Comparison of ENCODE assay signal across 15 cellular contexts in genomic region chr11:128061321-128061871, GRCh38.
DNase-seq lines count a peak whose midpoint lies in the region; ATAC-seq and TF ChIP-seq lines count a peak whose summit lies in the region.
"Had no signal": no experiment of that assay in that cellular context is flagged by ENCODE, and none has a peak within 500 bp of the region (broad histone marks: within the 10 kb centered on the region; RNA-seq: fewer than 3 reads in every experiment).

No MANE protein-coding gene starts in this region.

- TF ChIP-seq CTCF in mammary epithelial cell (conservative IDR thresholded peaks at IDR 0.05 in 1 of 2, IDR thresholded peaks at IDR 0.05 in 1 of 2; ENCODE audit: extremely low read depth in 1 of 2, insufficient read depth in 1 of 2, low read depth in 1 of 2, low read length in 2 of 2) (no peak), RWPE2 (IDR thresholded peaks at IDR 0.05; ENCODE audit: poor library complexity, severe bottlenecking) (no peak), kidney epithelial cell (IDR thresholded peaks at IDR 0.05; ENCODE audit: insufficient read depth, low read length, poor library complexity, severe bottlenecking) (no peak), right atrium auricular region (IDR thresholded peaks at IDR 0.05) (no peak), glutamatergic neuron (IDR thresholded peaks at IDR 0.05; ENCODE audit: partially characterized antibody, unreplicated experiment) (no peak)

- in situ Hi-C loops in T47D (cut with HindIII; ENCODE audit: low pct_unique_long_range_greater_than_20kb, low sequenced_read_pairs), result no loop called here
- in situ Hi-C loops in mammary epithelial cell (cut with MboI; ENCODE audit: low sequenced_read_pairs in 2 of 2), result no loop called here

- H3K36me3 ChIP-seq in mammary epithelial cell (ENCODE audit: insufficient read depth, low read length) (no peaks in the 10 kb centered on the region), RWPE2 (ENCODE audit: low read depth) (no peaks in the 10 kb centered on the region), kidney epithelial cell (ENCODE audit: control insufficient read depth, insufficient read depth, low read length) (no peaks in the 10 kb centered on the region), aorta (ENCODE audit: control insufficient read depth in 1 of 2, insufficient read depth in 2 of 2, low read length in 1 of 2) (no peaks in the 10 kb centered on the region), right atrium auricular region (no peaks in the 10 kb centered on the region)

- no peak overlapping the region for H3K4me2 ChIP-seq in mammary epithelial cell (ENCODE audit: insufficient read depth, low read depth, low read length)

- peaks cover 4% of the 10 kb centered on the region for H3K36me3 Mint-ChIP-seq in glutamatergic neuron (ENCODE audit: unreplicated experiment)
- H3K36me3 Mint-ChIP-seq: activated naive CD8-positive, alpha-beta T cell treated with anti-CD3 and anti-CD28 coated beads for 36 hours had no signal

- no peaks in the 10 kb centered on the region for H3K4me1 Mint-ChIP-seq in glutamatergic neuron (ENCODE audit: low read depth, unreplicated experiment)

- no peaks in the 10 kb centered on the region for H3K9me3 ChIP-seq in mammary epithelial cell (replicated peaks; ENCODE audit: insufficient read depth, low read length)
- H3K9me3 ChIP-seq in RWPE2 (ENCODE audit: severe bottlenecking), result no peaks in the 10 kb centered on the region
- H3K9me3 ChIP-seq in aorta (ENCODE audit: control insufficient read depth, low read length), result no peaks in the 10 kb centered on the region
- no peaks in the 10 kb centered on the region for H3K9me3 ChIP-seq in right atrium auricular region

- BruUV-seq in mammary epithelial cell (replicated peaks; lab: Mats Ljungman, UMichigan), result no TSS peak

- H3K27me3 ChIP-seq in mammary epithelial cell (ENCODE audit: insufficient read depth, low read length) (no peaks in the 10 kb centered on the region), RWPE2 (ENCODE audit: insufficient read depth, poor library complexity, severe bottlenecking) (no peaks in the 10 kb centered on the region), kidney epithelial cell (ENCODE audit: control insufficient read depth, insufficient read depth, low read length) (no peaks in the 10 kb centered on the region), aorta (ENCODE audit: control insufficient read depth in 1 of 2, insufficient read depth in 2 of 2, low read length in 1 of 2) (no peaks in the 10 kb centered on the region), right atrium auricular region (no peaks in the 10 kb centered on the region)

- H3K9me3 Mint-ChIP-seq in glutamatergic neuron (ENCODE audit: unreplicated experiment), result no peaks in the 10 kb centered on the region
- H3K9me3 Mint-ChIP-seq: HFFc6 had no signal

- H3K27ac Mint-ChIP-seq in glutamatergic neuron (ENCODE audit: unreplicated experiment), result no peak overlapping the region
- H3K27ac Mint-ChIP-seq: activated naive CD8-positive, alpha-beta T cell treated with anti-CD3 and anti-CD28 coated beads for 36 hours; HFFc6 had no signal

- intact Hi-C loops in mammary epithelial cell (cut with micrococcal nuclease) (no loop called here), aorta (cut with DNase I) (no loop called here)

- no peaks in the 10 kb centered on the region for H3K27me3 Mint-ChIP-seq in glutamatergic neuron (ENCODE audit: unreplicated experiment)
- H3K27me3 Mint-ChIP-seq: activated naive CD8-positive, alpha-beta T cell treated with anti-CD3 and anti-CD28 coated beads for 36 hours had no signal

- ATAC-seq in RWPE2 (ENCODE audit: low read depth) (peak; percentile 53; the same call in 1 of the 3 replicates), aorta (ENCODE audit: low FRiP score) (peak; percentile 71), HG03039 (IDR thresholded peaks at IDR 0.05; ENCODE audit: unreplicated experiment) (no peak)

- no peaks in the 10 kb centered on the region for H3K4me1 ChIP-seq in mammary epithelial cell (ENCODE audit: insufficient read depth, low read length)
- H3K4me1 ChIP-seq in RWPE2 (ENCODE audit: insufficient read depth, poor library complexity, severe bottlenecking), result peaks cover 5% of the 10 kb centered on the region
- H3K4me1 ChIP-seq in aorta (ENCODE audit: control insufficient read depth in 1 of 2, insufficient read depth in 2 of 2, low read length in 2 of 2), result peaks cover 5 to 13% of the 10 kb centered on the region in 2 donors
- no peaks in the 10 kb centered on the region for H3K4me1 ChIP-seq in right atrium auricular region

- no peak overlapping the region for H3K4me3 Mint-ChIP-seq in glutamatergic neuron (ENCODE audit: unreplicated experiment)
- H3K4me3 Mint-ChIP-seq: activated naive CD8-positive, alpha-beta T cell treated with anti-CD3 and anti-CD28 coated beads for 36 hours; HFFc6 had no signal

- 97% methylated on average over 3 of the region's 4 CpGs for WGBS in mammary epithelial cell (ENCODE audit: low coverage, missing lambda C conversion rate)
- WGBS in aorta, 2 donors, result 4 to 8% methylated on average over 4 of the region's 4 CpGs

- H3K27ac ChIP-seq in mammary epithelial cell (ENCODE audit: insufficient read depth, low read depth, low read length), result no peak overlapping the region
- no peak overlapping the region for H3K27ac ChIP-seq in RWPE2 (ENCODE audit: poor library complexity, severe bottlenecking)
- H3K27ac ChIP-seq in aorta (ENCODE audit: low read depth in 1 of 2, low read length in 2 of 2), result peak overlapping the region; percentile 99
- H3K27ac ChIP-seq in right atrium auricular region, result no peak overlapping the region
- H3K27ac ChIP-seq: coronary artery had no signal

- H3K4me3 ChIP-seq in mammary epithelial cell (replicated peaks in 1 of 3; ENCODE audit: insufficient read depth in 1 of 3, low read depth in 2 of 3, low read length in 3 of 3) (no peak overlapping the region), RWPE2 (ENCODE audit: severe bottlenecking) (no peak overlapping the region), kidney epithelial cell (ENCODE audit: low read depth, low read length) (no peak overlapping the region), aorta (ENCODE audit: low read length in 2 of 2) (no peak overlapping the region), right atrium auricular region (no peak overlapping the region)
- H3K4me3 ChIP-seq: coronary artery had no signal

- H4K20me1 ChIP-seq in mammary epithelial cell (ENCODE audit: insufficient read depth, low read length), result no peaks in the 10 kb centered on the region

- CTCF ChIA-PET in mammary epithelial cell (lab: Charles Lee; ENCODE audit: low non-redundant PET), result no interaction called here

- dilution Hi-C loops in mammary epithelial cell (cut with HindIII; ENCODE audit: low sequenced_read_pairs), result no loop called here

- DNase-seq in T47D (ENCODE audit: low read depth in 1 of 2, low spot score in 1 of 2) (peak; percentile 51 to 88), mammary epithelial cell (no peak), RWPE2 (ENCODE audit: low spot score) (no peak), kidney epithelial cell (ENCODE audit: low read depth) (peak; percentile 62), aorta (no peak), right atrium auricular region (ENCODE audit: low spot score) (no peak), glutamatergic neuron (no peak)
- DNase-seq: ACHN; activated CD8-positive, alpha-beta memory T cell treated with anti-CD3 and anti-CD28 coated beads for 24 hours; activated naive CD8-positive, alpha-beta T cell treated with anti-CD3 and anti-CD28 coated beads for 36 hours; HFFc6; nucleus accumbens; stimulated activated CD4-positive, alpha-beta T cell treated with anti-CD3 and anti-CD28 coated beads, Interleukin-15, amount 100 ng/mL, for 24 hours had no signal

- no peak overlapping the region for H2AFZ ChIP-seq in mammary epithelial cell (ENCODE audit: low read depth, low read length)

- H3K9ac ChIP-seq in mammary epithelial cell (ENCODE audit: insufficient read depth, low read length), result no peak overlapping the region

- no peaks in the 10 kb centered on the region for H3K79me2 ChIP-seq in mammary epithelial cell (ENCODE audit: insufficient read depth, low read length)

Comparison
In these comparisons a context has a peak if more than half of its experiments do, and no peak if none do; other contexts are left out.
1. DNase-seq: peak in T47D (2 of 2) and kidney epithelial cell (single experiment); none in mammary epithelial cell (single experiment), RWPE2 (single experiment), aorta (0 of 2), right atrium auricular region (single experiment) and glutamatergic neuron (single experiment).
2. H3K27ac ChIP-seq: peak in aorta (2 of 2); none in mammary epithelial cell (single experiment), RWPE2 (single experiment) and right atrium auricular region (0 of 2).